11 cellular contexts compared by ENCODE assay signal in genomic region chr1:24052119-24052695, GRCh38. TPM values are rescaled to one million over a fixed set of nuclear protein-coding genes. Genes with fewer than 3 reads are reported as not detected.
"Had no signal": no experiment of that assay in that cellular context is flagged by ENCODE, and none has a peak within 500 bp of the region (broad histone marks: within the 10 kb centered on the region; RNA-seq: fewer than 3 reads in every experiment).

No MANE protein-coding gene starts in this region.

- H3K4me3 ChIP-seq: dorsolateral prefrontal cortex had no signal

- H3K27ac ChIP-seq: dorsolateral prefrontal cortex had no signal

- ATAC-seq: activated naive CD4-positive, alpha-beta T cell treated with anti-CD3 and anti-CD28 coated beads, Interleukin-2, amount 50 U/mL, for 72 hours; naive thymus-derived CD8-positive, alpha-beta T cell; sciatic nerve; T-helper 17 cell had no signal

- H3K27me3 ChIP-seq: dorsolateral prefrontal cortex had no signal

- DNase-seq: activated CD4-positive, alpha-beta T cell treated with anti-CD3 and anti-CD28 coated beads, Interleukin-2, amount 50 U/mL, for 1 hour; activated CD4-positive, CD25-positive, alpha-beta regulatory T cell; amygdala; cerebellar nuclear complex; dorsolateral prefrontal cortex; naive thymus-derived CD8-positive, alpha-beta T cell; stimulated activated CD4-positive, alpha-beta T cell treated with anti-CD3 and anti-CD28 coated beads, Interleukin-12 subunit alpha, Interleukin-12 subunit beta, amount 100 ng/mL, for 4 hours; stimulated activated naive CD4-positive, alpha-beta T cell; T-helper 17 cell had no signal

RNA-seq across cellular contexts. Expression of gene MYOM3, which starts 59.7 kb away (rescaled TPM):
- total RNA-seq: activated naive CD4-positive, alpha-beta T cell treated with anti-CD3 and anti-CD28 coated beads, Interleukin-2, amount 50 U/mL, for 72 hours; naive thymus-derived CD8-positive, alpha-beta T cell; T-helper 17 cell had no signal
- polyA plus RNA-seq: naive thymus-derived CD8-positive, alpha-beta T cell had no signal
